ENCODE assay signal across 18 cellular contexts in genomic region chr3:161475905-161476304, GRCh38. TPM values are rescaled to one million over a fixed set of nuclear protein-coding genes. Genes with fewer than 3 reads are reported as not detected.
DNase-seq lines count a peak whose midpoint lies in the region; ATAC-seq and TF ChIP-seq lines count a peak whose summit lies in the region.
"Had no signal": no experiment of that assay in that cellular context is flagged by ENCODE, and none has a peak within 500 bp of the region (broad histone marks: within the 10 kb centered on the region; RNA-seq: fewer than 3 reads in every experiment).

No MANE protein-coding gene starts in this region.

- no peaks in the 10 kb centered on the region for H3K9me3 ChIP-seq in mammary epithelial cell (replicated peaks; ENCODE audit: insufficient read depth, low read length)
- no peaks in the 10 kb centered on the region for H3K9me3 ChIP-seq in liver (ENCODE audit: control insufficient read depth in 4 of 4, low read length in 3 of 4)
- H3K9me3 ChIP-seq in body of pancreas, result no peaks in the 10 kb centered on the region
- H3K9me3 ChIP-seq in left lung, result peaks cover 0 to 5% of the 10 kb centered on the region in 2 donors

- no peak for TF ChIP-seq EP300 in Ishikawa (IDR thresholded peaks at IDR 0.05; ENCODE audit: borderline replicate concordance)

- H3K36me3 ChIP-seq in mammary epithelial cell (ENCODE audit: insufficient read depth, low read length) (no peaks in the 10 kb centered on the region), liver (ENCODE audit: control insufficient read depth in 4 of 4, insufficient read depth in 3 of 4, low read depth in 1 of 4, low read length in 3 of 4) (no peaks in the 10 kb centered on the region), body of pancreas (replicated peaks in 1 of 2; ENCODE audit: insufficient read depth in 1 of 2, low read depth in 2 of 2) (no peaks in the 10 kb centered on the region), left lung (no peaks in the 10 kb centered on the region)

- no peaks in the 10 kb centered on the region for H3K27me3 Mint-ChIP-seq in Calu3 (ENCODE audit: unreplicated experiment)

- no peak overlapping the region for H3K4me2 ChIP-seq in mammary epithelial cell (ENCODE audit: insufficient read depth, low read depth, low read length)

- dilution Hi-C loops in mammary epithelial cell (cut with HindIII; ENCODE audit: low sequenced_read_pairs), result no loop called here

- H3K27ac Mint-ChIP-seq in Calu3 (ENCODE audit: unreplicated experiment), result no peak overlapping the region
- H3K27ac Mint-ChIP-seq: activated naive CD8-positive, alpha-beta T cell; stimulated activated effector memory CD8-positive, alpha-beta T cell treated with anti-CD3 and anti-CD28 coated beads, Interleukin-12 subunit alpha, Interleukin-12 subunit beta, amount 100 ng/mL, for 72 hours; type B pancreatic cell had no signal

- DNase-seq in Calu3 (peak; percentile 34), mammary epithelial cell (peak; percentile 67), body of pancreas (no peak), iPS-NIHi7 (ENCODE audit: extremely low spot score) (no peak), left lung (no peak)
- DNase-seq: activated CD8-positive, alpha-beta memory T cell treated with anti-CD3 and anti-CD28 coated beads, Interleukin-2, amount 50 U/mL, for 48 hours; cortex of kidney; DND-41; NCI-H2171; stimulated activated CD4-positive, alpha-beta T cell treated with anti-CD3 and anti-CD28 coated beads, Interleukin-4, amount 100 ng/mL, for 1 hour; T-helper 1 cell had no signal

- no peak overlapping the region for H3K4me3 Mint-ChIP-seq in Calu3 (ENCODE audit: low read depth, unreplicated experiment)
- H3K4me3 Mint-ChIP-seq: activated naive CD8-positive, alpha-beta T cell; stimulated activated effector memory CD8-positive, alpha-beta T cell treated with anti-CD3 and anti-CD28 coated beads, Interleukin-12 subunit alpha, Interleukin-12 subunit beta, amount 100 ng/mL, for 72 hours; type B pancreatic cell had no signal

- H2AFZ ChIP-seq in mammary epithelial cell (ENCODE audit: low read depth, low read length), result no peak overlapping the region

- no peaks in the 10 kb centered on the region for H3K4me1 Mint-ChIP-seq in Calu3 (ENCODE audit: low read depth, unreplicated experiment)
- H3K4me1 Mint-ChIP-seq: stimulated activated effector memory CD8-positive, alpha-beta T cell treated with anti-CD3 and anti-CD28 coated beads, Interleukin-12 subunit alpha, Interleukin-12 subunit beta, amount 100 ng/mL, for 72 hours had no signal

- CTCF ChIA-PET in Calu3 (lab: Charles Lee), result interaction anchor here (0.6 to 1.8 kb wide), 6 partner anchors 9 to 423 kb away, joined by 3 to 6 read pairs (median 5); no protein-coding TSS in a partner anchor
- CTCF ChIA-PET in mammary epithelial cell (lab: Charles Lee; ENCODE audit: low non-redundant PET), result no interaction called here

- no peak for ATAC-seq in body of pancreas
- no peak for ATAC-seq in GM21737 (IDR thresholded peaks at IDR 0.05; ENCODE audit: unreplicated experiment)
- ATAC-seq in left lung, result no peak
- ATAC-seq: activated CD4-positive, CD25-positive, alpha-beta regulatory T cell treated with anti-CD3 and anti-CD28 coated beads, Interleukin-2, amount 50 U/mL, for 24 hours; stimulated activated effector memory CD8-positive, alpha-beta T cell treated with anti-CD3 and anti-CD28 coated beads, Interleukin-12 subunit alpha, Interleukin-12 subunit beta, amount 100 ng/mL, for 72 hours had no signal

- intact Hi-C loops in Calu3 (cut with micrococcal nuclease; ENCODE audit: unreplicated experiment), result no loop called here
- intact Hi-C loops in mammary epithelial cell (cut with micrococcal nuclease), result no loop called here
- intact Hi-C loops in body of pancreas (cut with DNase I), result no loop called here
- intact Hi-C loops in left lung (cut with DNase I), result no loop called here

- TF ChIP-seq CTCF in Calu3 (IDR thresholded peaks at IDR 0.05; ENCODE audit: unreplicated experiment) (no peak), mammary epithelial cell (conservative IDR thresholded peaks at IDR 0.05 in 1 of 2, IDR thresholded peaks at IDR 0.05 in 1 of 2; ENCODE audit: extremely low read depth in 1 of 2, insufficient read depth in 1 of 2, low read depth in 1 of 2, low read length in 2 of 2) (no peak), liver (IDR thresholded peaks at IDR 0.05; ENCODE audit: low read depth, low read length, missing input control) (no peak), body of pancreas (IDR thresholded peaks at IDR 0.05) (no peak), left lung (IDR thresholded peaks at IDR 0.05) (no peak)

- no peak overlapping the region for H3K4me3 ChIP-seq in mammary epithelial cell (replicated peaks in 1 of 3; ENCODE audit: insufficient read depth in 1 of 3, low read depth in 2 of 3, low read length in 3 of 3)
- H3K4me3 ChIP-seq in liver (ENCODE audit: low read depth in 1 of 3, low read length in 3 of 3), result no peak overlapping the region
- no peak overlapping the region for H3K4me3 ChIP-seq in body of pancreas
- no peak overlapping the region for H3K4me3 ChIP-seq in left lung

- no peaks in the 10 kb centered on the region for H3K9me3 Mint-ChIP-seq in Calu3 (ENCODE audit: low read depth, unreplicated experiment)
- H3K9me3 Mint-ChIP-seq: stimulated activated effector memory CD8-positive, alpha-beta T cell treated with anti-CD3 and anti-CD28 coated beads, Interleukin-12 subunit alpha, Interleukin-12 subunit beta, amount 100 ng/mL, for 72 hours; type B pancreatic cell had no signal

- BruUV-seq in Calu3 (replicated peaks; lab: Mats Ljungman, UMichigan) (no TSS peak), mammary epithelial cell (replicated peaks; lab: Mats Ljungman, UMichigan) (no TSS peak)

- TF ChIP-seq POLR2A in body of pancreas (IDR thresholded peaks at IDR 0.05), result no peak

- in situ Hi-C loops in mammary epithelial cell (cut with MboI; ENCODE audit: low sequenced_read_pairs in 2 of 2), result no loop called here

- no peak overlapping the region for H3K9ac ChIP-seq in mammary epithelial cell (ENCODE audit: insufficient read depth, low read length)
- H3K9ac ChIP-seq in liver (ENCODE audit: low read depth in 1 of 2, low read length in 2 of 2), result no peak overlapping the region

- H3K79me2 ChIP-seq in mammary epithelial cell (ENCODE audit: insufficient read depth, low read length), result no peaks in the 10 kb centered on the region

- H3K27me3 ChIP-seq in mammary epithelial cell (ENCODE audit: insufficient read depth, low read length), result no peaks in the 10 kb centered on the region
- no peaks in the 10 kb centered on the region for H3K27me3 ChIP-seq in liver (ENCODE audit: control insufficient read depth in 4 of 4, insufficient read depth in 4 of 4, low read length in 3 of 4)
- H3K27me3 ChIP-seq in body of pancreas, result no peaks in the 10 kb centered on the region
- H3K27me3 ChIP-seq in left lung, result no peaks in the 10 kb centered on the region

- H4K20me1 ChIP-seq in mammary epithelial cell (ENCODE audit: insufficient read depth, low read length), result no peaks in the 10 kb centered on the region

- TF ChIP-seq RAD21 in Ishikawa (IDR thresholded peaks at IDR 0.05; ENCODE audit: low read depth) (no peak), liver (IDR thresholded peaks at IDR 0.05) (peak in 1 of 2 donors; percentile 6)

- H3K27ac ChIP-seq in mammary epithelial cell (ENCODE audit: insufficient read depth, low read depth, low read length), result no peak overlapping the region
- no peak overlapping the region for H3K27ac ChIP-seq in liver (ENCODE audit: low read depth in 1 of 2, low read length in 2 of 2)
- H3K27ac ChIP-seq in body of pancreas, result no peak overlapping the region
- H3K27ac ChIP-seq in left lung, result no peak overlapping the region

- H3K36me3 Mint-ChIP-seq in Calu3 (ENCODE audit: insufficient read depth, unreplicated experiment), result no peaks in the 10 kb centered on the region
- H3K36me3 Mint-ChIP-seq: activated naive CD8-positive, alpha-beta T cell; stimulated activated effector memory CD8-positive, alpha-beta T cell treated with anti-CD3 and anti-CD28 coated beads, Interleukin-12 subunit alpha, Interleukin-12 subunit beta, amount 100 ng/mL, for 72 hours; type B pancreatic cell had no signal

- H3K4me1 ChIP-seq in mammary epithelial cell (ENCODE audit: insufficient read depth, low read length), result peaks cover 2% of the 10 kb centered on the region
- peaks cover 0 to 4% (median 3%) of the 10 kb centered on the region in 4 donors for H3K4me1 ChIP-seq in liver (ENCODE audit: control insufficient read depth in 4 of 4, insufficient read depth in 4 of 4, low read length in 3 of 4)
- no peaks in the 10 kb centered on the region for H3K4me1 ChIP-seq in body of pancreas
- no peaks in the 10 kb centered on the region for H3K4me1 ChIP-seq in left lung

TF ChIP-seq in Ishikawa, 13 proteins besides CTCF, POLR2A, EP300 and RAD21:
- TF ChIP-seq TCF12 (IDR thresholded peaks at IDR 0.05; ENCODE audit: low read depth), result no peak
- TF ChIP-seq NFIC (IDR thresholded peaks at IDR 0.05), result peak; percentile 29; the same call in 1 of the 2 replicates

TF ChIP-seq in liver, 16 proteins besides CTCF, POLR2A, EP300 and RAD21 (continues in another document):
- TF ChIP-seq REST (IDR thresholded peaks at IDR 0.05), result no peak
- TF ChIP-seq FOXA2 (IDR thresholded peaks at IDR 0.05), result peak; percentile 14

RNA-seq across cellular contexts. Expression of gene OTOL1, which starts 20.7 kb away (rescaled TPM):
- total RNA-seq in Calu3 (2022), result not detected in 2 replicates
- not detected for total RNA-seq in mammary epithelial cell
- not detected for polyA plus RNA-seq in mammary epithelial cell
- polyA minus RNA-seq in mammary epithelial cell, result not detected
- total RNA-seq in liver, result not detected
- not detected for polyA plus RNA-seq in liver
- total RNA-seq in body of pancreas, result not detected
- total RNA-seq in left lung, result not detected

Comparison
In these comparisons a context has a peak if more than half of its experiments do, and no peak if none do; other contexts are left out.
1. DNase-seq: peak in Calu3 (single experiment) and mammary epithelial cell (single experiment); none in body of pancreas (0 of 4), iPS-NIHi7 (single experiment) and left lung (0 of 2).